In the genomic region with DNA sequence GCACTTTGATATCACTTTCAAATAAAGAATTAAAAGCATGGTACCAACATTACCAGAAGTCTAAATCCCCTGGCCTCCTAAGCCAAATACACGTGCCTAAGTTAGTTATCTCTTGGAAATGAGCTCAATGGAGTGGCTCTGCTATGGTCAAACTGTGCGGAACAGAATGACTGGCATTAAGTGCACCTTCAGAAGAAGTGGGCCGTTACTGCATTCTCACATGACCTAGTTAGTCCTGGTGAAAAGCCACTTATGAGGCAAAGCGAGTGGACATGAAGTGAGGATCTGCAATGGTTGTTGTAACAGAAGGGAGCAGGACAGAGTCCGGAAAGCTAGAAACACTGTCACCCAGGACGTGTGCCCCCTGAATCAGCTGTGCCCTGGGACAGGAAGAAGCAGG, we compare ENCODE assay signal across 15 cellular contexts.
DNase-seq lines count a peak whose midpoint lies in the region; ATAC-seq and TF ChIP-seq lines count a peak whose summit lies in the region.
"Had no signal": no experiment of that assay in that cellular context is flagged by ENCODE, and none has a peak within 500 bp of the region (broad histone marks: within the 10 kb centered on the region; RNA-seq: fewer than 3 reads in every experiment).

No MANE protein-coding gene starts in this region.

- H3K4ac ChIP-seq in neuronal stem cell (ENCODE audit: low read length), result no peak overlapping the region

- H2AFZ ChIP-seq in neuronal stem cell (ENCODE audit: low read length), result no peak overlapping the region

- H2BK15ac ChIP-seq in neuronal stem cell (ENCODE audit: low read length), result no peak overlapping the region

- H3K9me3 ChIP-seq in esophagus muscularis mucosa, result peaks cover 0 to 4% (median 0%) of the 10 kb centered on the region in 4 donors
- peaks cover 0 to 5% of the 10 kb centered on the region in 2 donors for H3K9me3 ChIP-seq in neuronal stem cell (replicated peaks in 1 of 2; ENCODE audit: control insufficient read depth in 2 of 2, insufficient read depth in 1 of 2, low read depth in 1 of 2, low read length in 2 of 2)
- H3K9me3 ChIP-seq: HAP-1 had no signal

- no peak overlapping the region for H2BK120ac ChIP-seq in neuronal stem cell (ENCODE audit: low read depth, low read length)

- no peak for ATAC-seq in HG02763 (IDR thresholded peaks at IDR 0.05; ENCODE audit: unreplicated experiment)
- no peak for ATAC-seq in HG03460 (IDR thresholded peaks at IDR 0.05; ENCODE audit: unreplicated experiment)

- no peak for TF ChIP-seq CTCF in esophagus muscularis mucosa (IDR thresholded peaks at IDR 0.05)

- H2BK12ac ChIP-seq in neuronal stem cell (ENCODE audit: low read length), result no peak overlapping the region

- H2BK5ac ChIP-seq in neuronal stem cell (ENCODE audit: low read length), result no peak overlapping the region

- H3K4me3 ChIP-seq in esophagus muscularis mucosa (no peak overlapping the region), neuronal stem cell (ENCODE audit: low read length in 2 of 2) (no peak overlapping the region)
- H3K4me3 ChIP-seq: HAP-1 had no signal

- H3K18ac ChIP-seq in neuronal stem cell (ENCODE audit: low read length), result peak overlapping the region; percentile 48

- no peak overlapping the region for H3K23ac ChIP-seq in neuronal stem cell (ENCODE audit: low read depth, low read length, poor library complexity)

- H3K27ac ChIP-seq in esophagus muscularis mucosa (replicated peaks in 1 of 4) (no peak overlapping the region), neuronal stem cell (replicated peaks; ENCODE audit: low read length) (no peak overlapping the region)

- no peak overlapping the region for H4K91ac ChIP-seq in neuronal stem cell (ENCODE audit: low read depth, low read length, poor library complexity)

- peak; percentile 46 for DNase-seq in NCI-H187 treated with DMSO at 0.1 percent for 48 hours (lab: John Stamatoyannopoulos, UW)
- peak; percentile 86 for DNase-seq in esophagus muscularis mucosa (ENCODE audit: extremely low spot score)
- DNase-seq in neuronal stem cell (ENCODE audit: low spot score), result no peak
- no peak for DNase-seq in T-helper 2 cell
- no peak for DNase-seq in GM19238 (ENCODE audit: insufficient read length, low spot score)
- DNase-seq: CD4-positive, alpha-beta T cell; CD8-positive, alpha-beta memory T cell; DMS 273 treated with DMSO at 0.1 percent for 48 hours; DMS79 treated with DMSO at 0.1 percent for 48 hours; GF-D8; GOT3; HFFc6 had no signal

- no peak overlapping the region for H3K9ac ChIP-seq in neuronal stem cell (ENCODE audit: low read depth, low read length, poor library complexity)

- H3K27me3 ChIP-seq in esophagus muscularis mucosa (peaks cover 0 to 28% (median 0%) of the 10 kb centered on the region in 4 donors), neuronal stem cell (ENCODE audit: control insufficient read depth in 3 of 3, insufficient read depth in 3 of 3, low read depth in 1 of 3, low read length in 3 of 3) (no peaks in the 10 kb centered on the region)

- H3K79me1 ChIP-seq in neuronal stem cell (ENCODE audit: low read depth, low read length), result no peaks in the 10 kb centered on the region

- H2AK5ac ChIP-seq in neuronal stem cell (ENCODE audit: low read depth, low read length), result peak overlapping the region; percentile 3

- 88% methylated on average over 6 of the region's 6 CpGs for WGBS in esophagus muscularis mucosa
- WGBS in neuronal stem cell (ENCODE audit: extremely low coverage in 2 of 2, insufficient read length in 2 of 2, insufficient replicate concordance in 1 of 2), 2 donors, result no CpG with 5 or more reads among the region's 6 CpGs

- intact Hi-C loops in esophagus muscularis mucosa (cut with DNase I), result no loop called here

- no peak for TF ChIP-seq EP300 in esophagus muscularis mucosa (IDR thresholded peaks at IDR 0.05)

- TF ChIP-seq POLR2A in esophagus muscularis mucosa (IDR thresholded peaks at IDR 0.05; ENCODE audit: low read depth), result no peak

- H4K8ac ChIP-seq in neuronal stem cell (ENCODE audit: low read depth, low read length), result no peak overlapping the region

- no peak overlapping the region for H3K14ac ChIP-seq in neuronal stem cell (ENCODE audit: low read length)

- H3K4me2 ChIP-seq in neuronal stem cell (ENCODE audit: insufficient read depth, low read length, poor library complexity, severe bottlenecking), result no peak overlapping the region

- H3K4me1 ChIP-seq in esophagus muscularis mucosa, result no peaks in the 10 kb centered on the region
- peaks cover 16 to 17% of the 10 kb centered on the region in 2 donors for H3K4me1 ChIP-seq in neuronal stem cell (ENCODE audit: control insufficient read depth in 2 of 2, insufficient read depth in 1 of 2, low read depth in 1 of 2, low read length in 2 of 2)
- H3K4me1 ChIP-seq: HAP-1 had no signal

- H3K36me3 ChIP-seq in esophagus muscularis mucosa (no peaks in the 10 kb centered on the region), neuronal stem cell (replicated peaks in 1 of 2; ENCODE audit: control insufficient read depth in 2 of 2, insufficient read depth in 2 of 2, low read length in 2 of 2) (no peaks in the 10 kb centered on the region)
- H3K36me3 ChIP-seq: HAP-1 had no signal

Comparison
In these comparisons a context has a peak if more than half of its experiments do, and no peak if none do; other contexts are left out.
1. DNase-seq: peak in NCI-H187 treated with DMSO at 0.1 percent for 48 hours (single experiment) and esophagus muscularis mucosa (single experiment); none in neuronal stem cell (single experiment), T-helper 2 cell (0 of 5) and GM19238 (single experiment).